In genomic region chr1:51192213-51192843, GRCh38 we compare ENCODE assay signal across 8 cellular contexts. TPM values are rescaled to one million over a fixed set of nuclear protein-coding genes. Genes with fewer than 3 reads are reported as not detected.
A peak's percentile ranks its signal among the peaks of the same experiment; 100 is the strongest.
DNase-seq lines count a peak whose midpoint lies in the region; ATAC-seq and TF ChIP-seq lines count a peak whose summit lies in the region.

No MANE protein-coding gene starts in this region.

- no peaks in the 10 kb centered on the region for H3K36me3 ChIP-seq in body of pancreas (replicated peaks in 1 of 2; ENCODE audit: insufficient read depth in 1 of 2, low read depth in 2 of 2)

- no peak for ATAC-seq in body of pancreas
- no peak for ATAC-seq in GM18870 (IDR thresholded peaks at IDR 0.05; ENCODE audit: unreplicated experiment)

- no peak for TF ChIP-seq POLR2A in NB4 (IDR thresholded peaks at IDR 0.05; ENCODE audit: extremely low read depth, insufficient read length)
- no peak for TF ChIP-seq POLR2A in body of pancreas (IDR thresholded peaks at IDR 0.05)

- no peak overlapping the region for H3K4me3 ChIP-seq in NB4 (ENCODE audit: low read depth, low read length)
- H3K4me3 ChIP-seq in body of pancreas: no peak overlapping the region

- no peaks in the 10 kb centered on the region for H3K27me3 ChIP-seq in body of pancreas

- WGBS in body of pancreas, 2 donors: 25 to 34% methylated on average over 3 of the region's 3 CpGs

- H3K27ac ChIP-seq in body of pancreas: no peak overlapping the region

- no peaks in the 10 kb centered on the region for H3K4me1 ChIP-seq in body of pancreas

- intact Hi-C loops in body of pancreas (cut with DNase I): no loop called here

- TF ChIP-seq CTCF in NB4 (IDR thresholded peaks at IDR 0.05; ENCODE audit: low read depth, low read length): peak; percentile 88
- peak; percentile 51 to 88 (median 67) for TF ChIP-seq CTCF in body of pancreas (IDR thresholded peaks at IDR 0.05)

- DNase-seq in NCI-H510A treated with DMSO at 0.1 percent for 48 hours (lab: John Stamatoyannopoulos, UW) (peak; percentile 50), NCI-H510A (lab: John Stamatoyannopoulos, UW) (no peak), NB4 (ENCODE audit: low read depth) (peak; percentile 75), T1000 (lab: John Stamatoyannopoulos, UW) (peak; percentile 60), body of pancreas (peak; percentile 67 to 75 (median 71)), inferior parietal cortex (ENCODE audit: extremely low spot score) (peak; percentile 90)
- peak; percentile 35 to 55 for DNase-seq in stimulated activated CD4-positive, alpha-beta T cell treated with anti-CD3 and anti-CD28 coated beads, Interleukin-1b, Interleukin-23, amount 100 ng/mL, for 4 hours (ENCODE audit: low read depth in 2 of 2)

- H3K9me3 ChIP-seq in body of pancreas: no peaks in the 10 kb centered on the region

RNA-seq across cellular contexts. Expression of gene RNF11, which starts 43.7 kb away (rescaled TPM):
- 10 to 100 TPM; 33.2 to 34.9 TPM for total RNA-seq in body of pancreas
